10 cellular contexts compared by ENCODE assay signal in genomic region chr3:156705761-156706631, GRCh38. TPM values are rescaled to one million over a fixed set of nuclear protein-coding genes. Genes with fewer than 3 reads are reported as not detected.
A peak's percentile ranks its signal among the peaks of the same experiment; 100 is the strongest.
DNase-seq lines count a peak whose midpoint lies in the region; ATAC-seq and TF ChIP-seq lines count a peak whose summit lies in the region.
"Had no signal": no experiment of that assay in that cellular context is flagged by ENCODE, and none has a peak within 500 bp of the region (broad histone marks: within the 10 kb centered on the region; RNA-seq: fewer than 3 reads in every experiment).

No MANE protein-coding gene starts in this region.

- no peaks in the 10 kb centered on the region for H3K9me3 ChIP-seq in PC-9 (ENCODE audit: insufficient read depth, low read depth)

- H3K9me2 ChIP-seq in PC-9 (ENCODE audit: insufficient read depth) = no peaks in the 10 kb centered on the region

- peaks cover 7% of the 10 kb centered on the region; the same call in 1 of the 2 replicates for H3K79me2 ChIP-seq in PC-9 (ENCODE audit: low read depth)

- peaks cover 52% of the 10 kb centered on the region; the same call in 1 of the 2 replicates for H3F3A ChIP-seq in PC-9 (ENCODE audit: insufficient read depth, low read depth)

- intact Hi-C loops in PC-9 (cut with micrococcal nuclease; ENCODE audit: unreplicated experiment) = no loop called here

- peak overlapping the region; percentile 26; the same call in 1 of the 2 replicates for H3K27ac ChIP-seq in PC-9

- H2AFZ ChIP-seq in PC-9 = no peak overlapping the region

- ATAC-seq in GM19372 (IDR thresholded peaks at IDR 0.05; ENCODE audit: low read depth, unreplicated experiment) = peak; percentile 80
- ATAC-seq in HG02943 (IDR thresholded peaks at IDR 0.05; ENCODE audit: low read depth, unreplicated experiment) = peak; percentile 67
- ATAC-seq in GM19023 (IDR thresholded peaks at IDR 0.05; ENCODE audit: unreplicated experiment) = no peak
- ATAC-seq: activated CD8-positive, alpha-beta T cell treated with anti-CD3 and anti-CD28 coated beads, Interleukin-2, amount 10 ng/mL, durations not matched to agents 7 days and 5 days had no signal

- no peak for TF ChIP-seq CTCF in PC-9 (conservative IDR thresholded peaks at IDR 0.05)

- no peak overlapping the region for H3K4me2 ChIP-seq in PC-9

- H3K4me1 ChIP-seq in PC-9 (replicated peaks; ENCODE audit: insufficient read depth) = no peaks in the 10 kb centered on the region

- POLR2A ChIA-PET in PC-9 (lab: Charles Lee; ENCODE audit: unreplicated experiment) = interaction anchor here (0.6 kb wide), 1 partner anchor 11 kb away, joined by 3 read pairs; no protein-coding TSS in a partner anchor

- CTCF ChIA-PET in PC-9 (lab: Charles Lee) = no interaction called here

- peak in 1 of 2 experiments; percentile 52 for DNase-seq in PC-9
- peak; percentile 62 for DNase-seq in pons (ENCODE audit: low spot score)
- no peak for DNase-seq in amygdala (lab: John Stamatoyannopoulos, UW)
- no peak for DNase-seq in activated T-cell treated with anti-CD3 and anti-CD28 coated beads for 4 hours
- no peak for DNase-seq in activated T-cell treated with anti-CD3 and anti-CD28 coated beads, Interleukin-2, amount 50 U/mL, for 1 hour
- DNase-seq: activated CD8-positive, alpha-beta T cell treated with anti-CD3 and anti-CD28 coated beads, Interleukin-2, amount 10 ng/mL, durations not matched to agents 7 days and 5 days; NCI-H2081 treated with DMSO at 0.1 percent for 48 hours had no signal

- H3K27me3 ChIP-seq in PC-9 (ENCODE audit: insufficient read depth, low read depth) = no peaks in the 10 kb centered on the region

- BruUV-seq in PC-9 (replicated peaks; lab: Mats Ljungman, UMichigan) = TSS peak; percentile 1

- peaks cover 12% of the 10 kb centered on the region; the same call in 1 of the 2 replicates for H4K20me1 ChIP-seq in PC-9 (ENCODE audit: insufficient read depth)

- peaks cover 66% of the 10 kb centered on the region for H3K36me3 ChIP-seq in PC-9 (ENCODE audit: low read depth)

- no peak overlapping the region for H3K4me3 ChIP-seq in PC-9

RNA-seq across cellular contexts. Expression of gene TIPARP, which starts 31.6 kb away (rescaled TPM):
- 30.3 and 35.0 TPM in 2 replicates for total RNA-seq in PC-9 (2021)
